ENCODE assay signal across 20 cellular contexts in the genomic region with DNA sequence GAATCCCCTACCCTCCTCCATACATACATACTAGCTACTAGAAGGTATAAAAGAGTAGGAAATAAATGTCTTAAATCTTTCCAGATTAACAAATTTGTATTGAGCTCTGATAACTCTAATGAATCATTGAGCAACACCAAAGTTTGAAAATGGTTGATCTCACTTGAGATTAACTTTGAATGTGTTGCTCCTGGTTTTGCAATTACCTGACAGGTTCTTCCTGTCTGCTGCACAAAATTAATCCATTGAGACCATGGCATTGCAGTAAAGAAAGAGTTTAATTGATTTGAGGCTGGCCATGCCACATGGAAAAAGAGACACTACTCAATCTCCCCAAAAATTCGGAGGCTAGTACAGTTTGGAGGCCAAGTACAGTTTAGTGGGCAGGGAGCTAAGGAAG.
"Had no signal": no experiment of that assay in that cellular context is flagged by ENCODE, and none has a peak within 500 bp of the region (broad histone marks: within the 10 kb centered on the region; RNA-seq: fewer than 3 reads in every experiment).

No MANE protein-coding gene starts in this region.

- H3K27me3 ChIP-seq: sigmoid colon, stomach, thyroid gland, upper lobe of left lung had no signal

- H3K9me3 ChIP-seq: lower lobe of right lung, psoas muscle, sigmoid colon, stomach, thyroid gland, upper lobe of left lung had no signal

- DNase-seq: effector CD8-positive, alpha-beta T cell; endodermal cell; left ventricle myocardium superior; lower lobe of right lung; naive thymus-derived CD8-positive, alpha-beta T cell; nephron progenitor cell; nucleus accumbens; posterior cingulate gyrus; psoas muscle; right cardiac atrium; sigmoid colon; stimulated activated CD4-positive, alpha-beta T cell treated with anti-CD3 and anti-CD28 coated beads, Interleukin-2, amount 100 ng/mL, for 24 hours; stimulated activated CD4-positive, alpha-beta T cell treated with anti-CD3 and anti-CD28 coated beads, Interleukin-4, amount 100 ng/mL, for 24 hours; stimulated activated naive CD4-positive, alpha-beta T cell treated with Interleukin-2 at 50 U/mL for 16 hours; stomach; thyroid gland; upper lobe of left lung had no signal

- H3K4me3 Mint-ChIP-seq: dendritic cell treated with granulocyte-macrophage colony-stimulating factor and Interleukin-4, amounts not matched to agents 40 ng/mL and 50 ng/mL, for 4 days; endodermal cell; naive thymus-derived CD8-positive, alpha-beta T cell; nephron progenitor cell; stimulated activated effector memory CD8-positive, alpha-beta T cell treated with anti-CD3 and anti-CD28 coated beads, Interleukin-12 subunit alpha, Interleukin-12 subunit beta, amount 100 ng/mL, for 72 hours had no signal

- H3K27ac Mint-ChIP-seq: dendritic cell treated with granulocyte-macrophage colony-stimulating factor and Interleukin-4, amounts not matched to agents 40 ng/mL and 50 ng/mL, for 4 days; endodermal cell; stimulated activated effector memory CD8-positive, alpha-beta T cell treated with anti-CD3 and anti-CD28 coated beads, Interleukin-12 subunit alpha, Interleukin-12 subunit beta, amount 100 ng/mL, for 72 hours had no signal

- H3K4me3 ChIP-seq: lower lobe of right lung, psoas muscle, sigmoid colon, stomach, thyroid gland, upper lobe of left lung had no signal

- H3K4me1 ChIP-seq: psoas muscle, sigmoid colon had no signal

- H3K9me3 Mint-ChIP-seq: dendritic cell treated with granulocyte-macrophage colony-stimulating factor and Interleukin-4, amounts not matched to agents 40 ng/mL and 50 ng/mL, for 4 days; stimulated activated effector memory CD8-positive, alpha-beta T cell treated with anti-CD3 and anti-CD28 coated beads, Interleukin-12 subunit alpha, Interleukin-12 subunit beta, amount 100 ng/mL, for 72 hours had no signal

- H3K4me1 Mint-ChIP-seq: stimulated activated effector memory CD8-positive, alpha-beta T cell treated with anti-CD3 and anti-CD28 coated beads, Interleukin-12 subunit alpha, Interleukin-12 subunit beta, amount 100 ng/mL, for 72 hours had no signal

- H3K27ac ChIP-seq: epithelial cell of prostate, lower lobe of right lung, psoas muscle, sigmoid colon, stomach, thyroid gland, upper lobe of left lung had no signal

- H3K27me3 Mint-ChIP-seq: naive thymus-derived CD8-positive, alpha-beta T cell had no signal

- ATAC-seq: left ventricle myocardium superior; lower lobe of right lung; naive thymus-derived CD8-positive, alpha-beta T cell; psoas muscle; right cardiac atrium; stimulated activated effector memory CD8-positive, alpha-beta T cell treated with anti-CD3 and anti-CD28 coated beads, Interleukin-12 subunit alpha, Interleukin-12 subunit beta, amount 100 ng/mL, for 72 hours had no signal

- H3K36me3 ChIP-seq: lower lobe of right lung, sigmoid colon, stomach, thyroid gland, upper lobe of left lung had no signal

- H3K36me3 Mint-ChIP-seq: stimulated activated effector memory CD8-positive, alpha-beta T cell treated with anti-CD3 and anti-CD28 coated beads, Interleukin-12 subunit alpha, Interleukin-12 subunit beta, amount 100 ng/mL, for 72 hours had no signal
